ENCODE assay signal across 31 cellular contexts in genomic region chr20:50885068-50885467, GRCh38. TPM values are rescaled to one million over a fixed set of nuclear protein-coding genes. Genes with fewer than 3 reads are reported as not detected.
A peak's percentile ranks its signal among the peaks of the same experiment; 100 is the strongest.
DNase-seq lines count a peak whose midpoint lies in the region; ATAC-seq, FAIRE-seq and TF ChIP-seq lines count a peak whose summit lies in the region.
"Had no signal": no experiment of that assay in that cellular context is flagged by ENCODE, and none has a peak within 500 bp of the region (broad histone marks: within the 10 kb centered on the region; RNA-seq: fewer than 3 reads in every experiment).

No MANE protein-coding gene starts in this region.

- TF ChIP-seq EP300 in ovary (IDR thresholded peaks at IDR 0.05), result no peak

- H3K4me1 Mint-ChIP-seq in T-helper 17 cell (peaks cover 2% of the 10 kb centered on the region), glutamatergic neuron (ENCODE audit: low read depth, unreplicated experiment) (peaks cover 2% of the 10 kb centered on the region)
- H3K4me1 Mint-ChIP-seq: activated naive CD4-positive, alpha-beta T cell treated with anti-CD3 and anti-CD28 coated beads, Interleukin-2, amount 50 U/mL, for 24 hours; activated T-helper 17 cell treated with anti-CD3 and anti-CD28 coated beads, Interleukin-2, amount 50 U/mL, for 72 hours; nephron progenitor cell had no signal

- no peaks in the 10 kb centered on the region for H3K36me3 ChIP-seq in ovary
- H3K36me3 ChIP-seq: breast epithelium had no signal

- 65 to 72% (median 66%) methylated on average over 7 of the region's 7 CpGs for WGBS in ovary, 3 donors

- intact Hi-C loops in ovary (cut with DNase I), result no loop called here

- no peak overlapping the region for H3K4me3 ChIP-seq in ovary
- H3K4me3 ChIP-seq: breast epithelium, gastroesophageal sphincter, GM23248, PC-9, upper lobe of right lung had no signal

- no peak for TF ChIP-seq CTCF in glutamatergic neuron (IDR thresholded peaks at IDR 0.05; ENCODE audit: partially characterized antibody, unreplicated experiment)
- TF ChIP-seq CTCF in ovary (IDR thresholded peaks at IDR 0.05), result no peak

- H3K27me3 ChIP-seq in ovary, result no peaks in the 10 kb centered on the region
- H3K27me3 ChIP-seq: breast epithelium, gastroesophageal sphincter, upper lobe of right lung had no signal

- DNase-seq in DMS 273 (lab: John Stamatoyannopoulos, UW; ENCODE audit: unreplicated experiment) (peak; percentile 47), GM12891 (ENCODE audit: insufficient read length, low spot score) (no peak), T-helper 17 cell (no peak), glutamatergic neuron (no peak), ovary (no peak), iPS-NIHi11 (ENCODE audit: low spot score) (no peak), cerebellar cortex (ENCODE audit: low spot score) (no peak)
- DNase-seq in activated effector memory CD4-positive, alpha-beta T cell treated with Interleukin-2 at 50 U/mL for 16 hours, result no peak
- DNase-seq: activated CD4-positive, alpha-beta T cell treated with anti-CD3 and anti-CD28 coated beads, Interleukin-2, amount 50 U/mL, for 48 hours; activated CD4-positive, CD25-positive, alpha-beta regulatory T cell; activated CD8-positive, alpha-beta memory T cell treated with anti-CD3 and anti-CD28 coated beads, Interleukin-2, amount 50 U/mL, for 48 hours; DMS53; GM23248; hippocampal formation; immature natural killer cell; mesenchymal stem cell; MV-4-11; NCI-H1436; NCI-H2081; NCI-H524 treated with DMSO at 0.1 percent for 48 hours; nephron progenitor cell; PC-9; SHP77 treated with DMSO at 0.1 percent for 48 hours; stimulated activated naive CD4-positive, alpha-beta T cell; T1000; upper lobe of right lung had no signal

- H3K9me3 ChIP-seq in T-helper 17 cell (ENCODE audit: control insufficient read depth, low read length, poor library complexity, severe bottlenecking) (no peaks in the 10 kb centered on the region), ovary (no peaks in the 10 kb centered on the region)
- H3K9me3 ChIP-seq: breast epithelium, gastroesophageal sphincter, upper lobe of right lung had no signal

- no peak overlapping the region for H3K27ac ChIP-seq in ovary
- H3K27ac ChIP-seq: breast epithelium, gastroesophageal sphincter, GM23248, PC-9, upper lobe of right lung had no signal

- H3K4me3 Mint-ChIP-seq in T-helper 17 cell, result no peak overlapping the region
- H3K4me3 Mint-ChIP-seq in glutamatergic neuron (ENCODE audit: unreplicated experiment), result no peak overlapping the region
- H3K4me3 Mint-ChIP-seq: activated naive CD4-positive, alpha-beta T cell treated with anti-CD3 and anti-CD28 coated beads, Interleukin-2, amount 50 U/mL, for 24 hours; activated T-helper 17 cell treated with anti-CD3 and anti-CD28 coated beads, Interleukin-2, amount 50 U/mL, for 72 hours; immature natural killer cell; nephron progenitor cell had no signal

- H3K27ac Mint-ChIP-seq in T-helper 17 cell (peak overlapping the region; percentile 51), glutamatergic neuron (ENCODE audit: unreplicated experiment) (peak overlapping the region; percentile 57)
- H3K27ac Mint-ChIP-seq: activated naive CD4-positive, alpha-beta T cell treated with anti-CD3 and anti-CD28 coated beads, Interleukin-2, amount 50 U/mL, for 24 hours; activated T-helper 17 cell treated with anti-CD3 and anti-CD28 coated beads, Interleukin-2, amount 50 U/mL, for 72 hours; nephron progenitor cell had no signal

- peaks cover 5% of the 10 kb centered on the region for H3K9me3 Mint-ChIP-seq in glutamatergic neuron (ENCODE audit: unreplicated experiment)
- H3K9me3 Mint-ChIP-seq: activated naive CD4-positive, alpha-beta T cell treated with anti-CD3 and anti-CD28 coated beads, Interleukin-2, amount 50 U/mL, for 24 hours; activated T-helper 17 cell treated with anti-CD3 and anti-CD28 coated beads, Interleukin-2, amount 50 U/mL, for 72 hours; immature natural killer cell; nephron progenitor cell had no signal

- H3K27me3 Mint-ChIP-seq in T-helper 17 cell (no peaks in the 10 kb centered on the region), glutamatergic neuron (ENCODE audit: unreplicated experiment) (peaks cover 6% of the 10 kb centered on the region)
- H3K27me3 Mint-ChIP-seq: activated naive CD4-positive, alpha-beta T cell treated with anti-CD3 and anti-CD28 coated beads, Interleukin-2, amount 50 U/mL, for 24 hours; activated T-helper 17 cell treated with anti-CD3 and anti-CD28 coated beads, Interleukin-2, amount 50 U/mL, for 72 hours had no signal

- TF ChIP-seq POLR2A in GM12891 (IDR thresholded peaks at IDR 0.05; ENCODE audit: low read depth, low read length), result 0 out of 2 replicates have a peak, but pooled peaks have one; percentile 22
- no peak for TF ChIP-seq POLR2A in ovary (IDR thresholded peaks at IDR 0.05)

- H3K36me3 Mint-ChIP-seq in T-helper 17 cell (ENCODE audit: low read depth) (no peaks in the 10 kb centered on the region), glutamatergic neuron (ENCODE audit: unreplicated experiment) (no peaks in the 10 kb centered on the region)

- no peak for ATAC-seq in T-helper 17 cell
- ATAC-seq: activated T-helper 17 cell treated with anti-CD3 and anti-CD28 coated beads, Interleukin-2, amount 50 U/mL, for 72 hours; gastroesophageal sphincter; upper lobe of right lung had no signal

- H3K4me1 ChIP-seq in ovary (ENCODE audit: insufficient read depth), result no peaks in the 10 kb centered on the region
- H3K4me1 ChIP-seq: breast epithelium, gastroesophageal sphincter, upper lobe of right lung had no signal

- FAIRE-seq in GM12891 (lab: Jason Lieb, UNC), result no peak
- FAIRE-seq: colon had no signal

TF ChIP-seq in GM12891, 5 proteins besides CTCF, POLR2A, EP300 and RAD21:
- TF ChIP-seq TAF1 (IDR thresholded peaks at IDR 0.05; ENCODE audit: low read depth, low read length) (no peak), POU2F2 (IDR thresholded peaks at IDR 0.05; ENCODE audit: low read depth, low read length) (no peak), POLR2AphosphoS5 (IDR thresholded peaks at IDR 0.05; ENCODE audit: low read depth, low read length) (no peak), PAX5 (IDR thresholded peaks at IDR 0.05; ENCODE audit: insufficient read depth, low read length, severe bottlenecking) (no peak), SPI1 (IDR thresholded peaks at IDR 0.05; ENCODE audit: low read depth, low read length) (no peak)

RNA-seq across cellular contexts. Expression of gene ADNP, which starts 46.2 kb away (rescaled TPM):
- 20.3 TPM for polyA plus RNA-seq in GM12891 (2012; ENCODE audit: low read depth, missing spikeins)
- total RNA-seq in T-helper 17 cell, result 10 to 100 TPM; 54.8 to 59.7 TPM
- 139 TPM for total RNA-seq in glutamatergic neuron (ENCODE audit: unreplicated experiment)
- 10 to 100 TPM; 41.1 to 94.7 (median 75.5) TPM for total RNA-seq in ovary
- 10 to 100 TPM; 30.8 to 80.5 TPM for polyA plus RNA-seq in ovary
